28 cellular contexts compared by ENCODE assay signal in genomic region chr7:51869452-51869851, GRCh38.
"Had no signal": no experiment of that assay in that cellular context is flagged by ENCODE, and none has a peak within 500 bp of the region (broad histone marks: within the 10 kb centered on the region; RNA-seq: fewer than 3 reads in every experiment).

No MANE protein-coding gene starts in this region.

- ATAC-seq: naive thymus-derived CD8-positive, alpha-beta T cell; natural killer cell treated with Interleukin-12 subunit alpha and Interleukin-12 subunit beta and Interleukin-15 and Interleukin-18, amount 100 ng/mL, for 72 hours; psoas muscle; right cardiac atrium; right lobe of liver; stimulated activated effector memory CD8-positive, alpha-beta T cell treated with anti-CD3 and anti-CD28 coated beads, Interleukin-12 subunit alpha, Interleukin-12 subunit beta, amount 100 ng/mL, for 72 hours; stimulated activated naive B cell treated with anti-CD40 and anti-IgM and Interleukin-4, amounts not matched to agents 10 μg/mL and 1 μg/mL and 100 μg/mL, for 72 hours had no signal

- DNase-seq: naive thymus-derived CD8-positive, alpha-beta T cell; nephron progenitor cell; nucleus accumbens; ovary; posterior cingulate gyrus; psoas muscle; right cardiac atrium; right lobe of liver; sigmoid colon; small intestine; stimulated activated CD4-positive, alpha-beta T cell treated with anti-CD3 and anti-CD28 coated beads, Interleukin-15, amount 100 ng/mL, for 24 hours; stimulated activated CD4-positive, alpha-beta T cell treated with anti-CD3 and anti-CD28 coated beads, Interleukin-2, amount 100 ng/mL, for 24 hours; stimulated activated CD4-positive, alpha-beta T cell treated with anti-CD3 and anti-CD28 coated beads, Interleukin-2, amount 100 ng/mL, for 48 hours; stimulated activated CD4-positive, alpha-beta T cell treated with anti-CD3 and anti-CD28 coated beads, Interleukin-4, amount 100 ng/mL, for 24 hours; stimulated activated naive B cell treated with anti-CD40 and anti-IgM and Interleukin-4, amounts not matched to agents 10 μg/mL and 1 μg/mL and 100 μg/mL, for 72 hours; stimulated activated naive CD4-positive, alpha-beta T cell treated with Interleukin-2 at 50 U/mL for 16 hours; stomach; thyroid gland; trophoblast cell; upper lobe of left lung had no signal

- H3K27ac ChIP-seq: neutrophil, ovary, parathyroid adenoma, psoas muscle, right lobe of liver, sigmoid colon, stomach, thoracic aorta, thyroid gland, tibial nerve, upper lobe of left lung, vagina had no signal

- H3K4me1 ChIP-seq: parathyroid adenoma, psoas muscle, right lobe of liver, sigmoid colon, stomach, thyroid gland, tibial nerve, upper lobe of left lung, vagina had no signal

- H3K4me3 ChIP-seq: ovary, psoas muscle, right lobe of liver, sigmoid colon, stomach, thoracic aorta, thyroid gland, tibial nerve, upper lobe of left lung, vagina had no signal

- H3K9ac ChIP-seq: parathyroid adenoma had no signal

- H3K27me3 ChIP-seq: neutrophil, ovary, right lobe of liver, sigmoid colon, stomach, thyroid gland, tibial nerve, upper lobe of left lung, vagina had no signal

- H2AFZ ChIP-seq: parathyroid adenoma had no signal

- H3K36me3 ChIP-seq: neutrophil, ovary, right lobe of liver, sigmoid colon, stomach, thoracic aorta, thyroid gland, tibial nerve, upper lobe of left lung, vagina had no signal

- FAIRE-seq: small intestine, urothelium cell line had no signal

- H3K79me2 ChIP-seq: parathyroid adenoma had no signal

- H3K9me3 ChIP-seq: neutrophil, ovary, psoas muscle, right lobe of liver, stomach, thoracic aorta, thyroid gland, tibial nerve, upper lobe of left lung, vagina had no signal
